ENCODE assay signal across 8 cellular contexts in the genomic region with DNA sequence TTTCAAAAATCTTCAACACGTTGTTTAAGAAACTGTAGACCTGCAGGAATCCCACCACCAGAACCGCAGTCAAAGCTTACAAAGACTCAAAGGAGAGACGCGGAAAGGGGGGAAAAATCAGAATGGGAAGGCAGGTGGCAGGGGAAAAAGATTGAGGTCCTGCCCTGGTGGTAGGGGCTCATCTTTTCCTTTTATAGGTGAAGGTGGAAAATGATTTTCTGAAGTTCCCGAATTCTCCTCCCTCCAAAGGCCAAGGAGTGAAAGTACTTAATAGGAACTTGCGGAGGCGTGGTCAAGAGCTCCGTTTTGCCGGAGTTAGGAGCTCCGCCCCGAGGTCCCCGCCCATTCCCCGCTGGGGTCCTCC. TPM values are rescaled to one million over a fixed set of nuclear protein-coding genes. Genes with fewer than 3 reads are reported as not detected.
DNase-seq lines count a peak whose midpoint lies in the region; ATAC-seq and TF ChIP-seq lines count a peak whose summit lies in the region.

No MANE protein-coding gene starts in this region.

- H3K36me3 ChIP-seq in fibroblast of lung (ENCODE audit: control insufficient read depth, insufficient read depth, low read length), result no peaks in the 10 kb centered on the region
- no peaks in the 10 kb centered on the region for H3K36me3 ChIP-seq in thymus (ENCODE audit: control insufficient read depth, insufficient read depth)

- peak overlapping the region; percentile 90 for H3K4me3 Mint-ChIP-seq in activated CD4-positive, alpha-beta memory T cell treated with anti-CD3 and anti-CD28 coated beads, Interleukin-2, amount 10 ng/mL, durations not matched to agents 7 days and 5 days
- peak overlapping the region; percentile 96 for H3K4me3 Mint-ChIP-seq in natural killer cell treated with Interleukin-12 subunit alpha and Interleukin-12 subunit beta and Interleukin-15 and Interleukin-18, amount 100 ng/mL, for 72 hours

- CTCF ChIA-PET in activated CD4-positive, alpha-beta memory T cell treated with anti-CD3 and anti-CD28 coated beads, Interleukin-2, amount 10 ng/mL, durations not matched to agents 7 days and 5 days (lab: Charles Lee), result interaction anchor here (0.9 to 3.5 kb wide), 10 partner anchors 9 to 246 kb away, joined by 3 to 14 read pairs (median 4); partner anchors contain the start of gene PDCD4

- POLR2A ChIA-PET in activated CD4-positive, alpha-beta memory T cell treated with anti-CD3 and anti-CD28 coated beads, Interleukin-2, amount 10 ng/mL, durations not matched to agents 7 days and 5 days (lab: Charles Lee), result interaction anchor here (1.1 to 3.5 kb wide), 19 partner anchors 8 to 1529 kb away, joined by 4 to 41 read pairs (median 6); partner anchors contain the start of genes SMNDC1, VTI1A and ZDHHC6

- peak overlapping the region; percentile 86 for H3K9ac ChIP-seq in fibroblast of lung (ENCODE audit: insufficient read depth, low read length)

- H3K4me1 ChIP-seq in fibroblast of lung (ENCODE audit: control insufficient read depth, extremely low read depth, insufficient read depth, low read length), result peaks cover 2% of the 10 kb centered on the region
- H3K4me1 ChIP-seq in thymus (ENCODE audit: control insufficient read depth, insufficient read depth, low read length), result no peaks in the 10 kb centered on the region

- no peak for ATAC-seq in natural killer cell treated with Interleukin-12 subunit alpha and Interleukin-12 subunit beta and Interleukin-15 and Interleukin-18, amount 100 ng/mL, for 72 hours

- DNase-seq in GF-D8 (lab: John Stamatoyannopoulos, UW) (peak; percentile 84), NCI-H1048 (lab: John Stamatoyannopoulos, UW) (peak; percentile 67), fibroblast of lung (ENCODE audit: low read depth in 2 of 2) (peak; percentile 96), middle frontal gyrus (ENCODE audit: extremely low spot score, low spot score) (no peak), occipital lobe (lab: John Stamatoyannopoulos, UW) (no peak)
- DNase-seq in activated CD4-positive, alpha-beta memory T cell treated with anti-CD3 and anti-CD28 coated beads, Interleukin-2, amount 10 ng/mL, durations not matched to agents 7 days and 5 days, result no peak
- no peak for DNase-seq in natural killer cell treated with Interleukin-12 subunit alpha and Interleukin-12 subunit beta and Interleukin-15 and Interleukin-18, amount 100 ng/mL, for 72 hours (ENCODE audit: low spot score)

- H3K4me2 ChIP-seq in fibroblast of lung (ENCODE audit: extremely low read depth, insufficient read depth, low read length), result peak overlapping the region; percentile 96

- no peaks in the 10 kb centered on the region for H3K27me3 ChIP-seq in fibroblast of lung (ENCODE audit: control insufficient read depth, insufficient read depth, low read length)
- no peaks in the 10 kb centered on the region for H3K27me3 ChIP-seq in thymus (ENCODE audit: control insufficient read depth, insufficient read depth)

- no peaks in the 10 kb centered on the region for H3K9me3 ChIP-seq in fibroblast of lung (ENCODE audit: control insufficient read depth, insufficient read depth, low read depth, low read length)
- H3K9me3 ChIP-seq in thymus (ENCODE audit: control insufficient read depth), result no peaks in the 10 kb centered on the region

- H3K36me3 Mint-ChIP-seq in activated CD4-positive, alpha-beta memory T cell treated with anti-CD3 and anti-CD28 coated beads, Interleukin-2, amount 10 ng/mL, durations not matched to agents 7 days and 5 days (ENCODE audit: low read depth), result peaks cover 3% of the 10 kb centered on the region
- peaks cover 6% of the 10 kb centered on the region for H3K36me3 Mint-ChIP-seq in natural killer cell treated with Interleukin-12 subunit alpha and Interleukin-12 subunit beta and Interleukin-15 and Interleukin-18, amount 100 ng/mL, for 72 hours

- H3K4me3 ChIP-seq in fibroblast of lung (replicated peaks in 1 of 4; ENCODE audit: control extremely low read depth in 1 of 4, insufficient read depth in 1 of 4, low read depth in 3 of 4, low read length in 4 of 4) (peak overlapping the region; percentile 49 to 89 (median 72)), thymus (ENCODE audit: low read length) (peak overlapping the region; percentile 57)

- WGBS in thymus, result under 1% methylated on average over 13 of the region's 13 CpGs

- no peaks in the 10 kb centered on the region for H3K27me3 Mint-ChIP-seq in activated CD4-positive, alpha-beta memory T cell treated with anti-CD3 and anti-CD28 coated beads, Interleukin-2, amount 10 ng/mL, durations not matched to agents 7 days and 5 days
- H3K27me3 Mint-ChIP-seq in natural killer cell treated with Interleukin-12 subunit alpha and Interleukin-12 subunit beta and Interleukin-15 and Interleukin-18, amount 100 ng/mL, for 72 hours, result no peaks in the 10 kb centered on the region

- H3K79me2 ChIP-seq in fibroblast of lung (ENCODE audit: control insufficient read depth, insufficient read depth, low read length), result peaks cover 32% of the 10 kb centered on the region

- no peaks in the 10 kb centered on the region for H4K20me1 ChIP-seq in fibroblast of lung (ENCODE audit: control insufficient read depth, extremely low read depth, insufficient read depth, low read length)

- peaks cover 36% of the 10 kb centered on the region for H3K4me1 Mint-ChIP-seq in activated CD4-positive, alpha-beta memory T cell treated with anti-CD3 and anti-CD28 coated beads, Interleukin-2, amount 10 ng/mL, durations not matched to agents 7 days and 5 days
- H3K4me1 Mint-ChIP-seq in natural killer cell treated with Interleukin-12 subunit alpha and Interleukin-12 subunit beta and Interleukin-15 and Interleukin-18, amount 100 ng/mL, for 72 hours (ENCODE audit: low read depth in 2 of 2), result peaks cover 24 to 26% of the 10 kb centered on the region in 2 donors

- no peak for TF ChIP-seq CTCF in fibroblast of lung (conservative IDR thresholded peaks at IDR 0.05 in 1 of 2, IDR thresholded peaks at IDR 0.05 in 1 of 2; ENCODE audit: low read depth in 1 of 2, low read length in 2 of 2)

- H3K27ac ChIP-seq in fibroblast of lung (ENCODE audit: insufficient read depth, low read length), result peak overlapping the region; percentile 98
- H3K27ac ChIP-seq in thymus (ENCODE audit: low read depth), result peak overlapping the region; percentile 91

- H3K27ac Mint-ChIP-seq in activated CD4-positive, alpha-beta memory T cell treated with anti-CD3 and anti-CD28 coated beads, Interleukin-2, amount 10 ng/mL, durations not matched to agents 7 days and 5 days, result peak overlapping the region; percentile 97
- H3K27ac Mint-ChIP-seq in natural killer cell treated with Interleukin-12 subunit alpha and Interleukin-12 subunit beta and Interleukin-15 and Interleukin-18, amount 100 ng/mL, for 72 hours, result peak overlapping the region; percentile 99

- peak overlapping the region; percentile 50 for H2AFZ ChIP-seq in fibroblast of lung (ENCODE audit: low read length)

- H3K9me3 Mint-ChIP-seq in activated CD4-positive, alpha-beta memory T cell treated with anti-CD3 and anti-CD28 coated beads, Interleukin-2, amount 10 ng/mL, durations not matched to agents 7 days and 5 days, result no peaks in the 10 kb centered on the region
- H3K9me3 Mint-ChIP-seq in natural killer cell treated with Interleukin-12 subunit alpha and Interleukin-12 subunit beta and Interleukin-15 and Interleukin-18, amount 100 ng/mL, for 72 hours, result no peaks in the 10 kb centered on the region

RNA-seq across cellular contexts. Expression of gene BBIP1, which starts 0.7 kb away (rescaled TPM):
- 10 to 100 TPM; 24.8 to 30.2 TPM for total RNA-seq in activated CD4-positive, alpha-beta memory T cell treated with anti-CD3 and anti-CD28 coated beads, Interleukin-2, amount 10 ng/mL, durations not matched to agents 7 days and 5 days
- total RNA-seq in fibroblast of lung, result 21.6 and 31.7 TPM in 2 replicates
- polyA plus RNA-seq in fibroblast of lung, result 27.6 and 30.1 TPM in 2 replicates
- polyA plus RNA-seq in fibroblast of lung (2012), result 27.9 and 40.0 TPM in 2 replicates
- polyA minus RNA-seq in fibroblast of lung (ENCODE audit: low replicate concordance), result 0.47 and 4.3 TPM in 2 replicates
- 10 to 100 TPM; 29.0 to 33.2 TPM for total RNA-seq in natural killer cell treated with Interleukin-12 subunit alpha and Interleukin-12 subunit beta and Interleukin-15 and Interleukin-18, amount 100 ng/mL, for 72 hours
- 43.4 TPM for polyA plus RNA-seq in thymus
- total RNA-seq in occipital lobe, result 78.1 TPM

RNA-seq across cellular contexts. Expression of gene SHOC2, which starts 1.2 kb away (rescaled TPM):
- 10 to 100 TPM; 43.2 to 45.6 TPM for total RNA-seq in activated CD4-positive, alpha-beta memory T cell treated with anti-CD3 and anti-CD28 coated beads, Interleukin-2, amount 10 ng/mL, durations not matched to agents 7 days and 5 days
- 62.1 and 83.6 TPM in 2 replicates for total RNA-seq in fibroblast of lung
- polyA plus RNA-seq in fibroblast of lung, result 35.9 and 45.3 TPM in 2 replicates
- polyA plus RNA-seq in fibroblast of lung (2012), result 30.3 and 38.2 TPM in 2 replicates
- polyA minus RNA-seq in fibroblast of lung (ENCODE audit: low replicate concordance), result 9.2 and 10.2 TPM in 2 replicates
- 10 to 100 TPM; 56.4 to 76.5 TPM for total RNA-seq in natural killer cell treated with Interleukin-12 subunit alpha and Interleukin-12 subunit beta and Interleukin-15 and Interleukin-18, amount 100 ng/mL, for 72 hours
- 31.0 TPM for polyA plus RNA-seq in thymus
- 187 TPM for total RNA-seq in occipital lobe

RNA-seq across cellular contexts. Expression of gene PDCD4, which starts 46.5 kb away (rescaled TPM):
- 100 to 1,000 TPM; 105 to 109 TPM for total RNA-seq in activated CD4-positive, alpha-beta memory T cell treated with anti-CD3 and anti-CD28 coated beads, Interleukin-2, amount 10 ng/mL, durations not matched to agents 7 days and 5 days
- total RNA-seq in fibroblast of lung (61.4 and 83.7 TPM in 2 replicates), occipital lobe (61.1 TPM)
- polyA plus RNA-seq in fibroblast of lung (48.5 and 54.6 TPM in 2 replicates), thymus (260 TPM)
- 56.6 and 59.0 TPM in 2 replicates for polyA plus RNA-seq in fibroblast of lung (2012)
- 3.8 and 6.1 TPM in 2 replicates for polyA minus RNA-seq in fibroblast of lung (ENCODE audit: low replicate concordance)
- total RNA-seq in natural killer cell treated with Interleukin-12 subunit alpha and Interleukin-12 subunit beta and Interleukin-15 and Interleukin-18, amount 100 ng/mL, for 72 hours, result 10 to 100 TPM; 36.7 to 48.6 TPM

Comparison
In these comparisons a context has a peak if more than half of its experiments do, and no peak if none do; other contexts are left out.
1. DNase-seq: peak in GF-D8 (single experiment), NCI-H1048 (single experiment) and fibroblast of lung (2 of 2); none in activated CD4-positive, alpha-beta memory T cell treated with anti-CD3 and anti-CD28 coated beads, Interleukin-2, amount 10 ng/mL, durations not matched to agents 7 days and 5 days (single experiment), natural killer cell treated with Interleukin-12 subunit alpha and Interleukin-12 subunit beta and Interleukin-15 and Interleukin-18, amount 100 ng/mL, for 72 hours (single experiment), middle frontal gyrus (single experiment) and occipital lobe (single experiment).